Comparison of ENCODE assay signal across 8 cellular contexts in genomic region chr3:136787226-136787793, GRCh38. TPM values are rescaled to one million over a fixed set of nuclear protein-coding genes. Genes with fewer than 3 reads are reported as not detected.
A peak's percentile ranks its signal among the peaks of the same experiment; 100 is the strongest.
DNase-seq lines count a peak whose midpoint lies in the region; ATAC-seq, FAIRE-seq and TF ChIP-seq lines count a peak whose summit lies in the region.

No MANE protein-coding gene starts in this region.

- H3K36me3 ChIP-seq in smooth muscle cell (ENCODE audit: low read depth): no peaks in the 10 kb centered on the region

- DNase-seq in AG09309 (ENCODE audit: low read depth) (no peak), germinal center (ENCODE audit: low spot score) (peak; percentile 8), smooth muscle cell (lab: John Stamatoyannopoulos, UW; ENCODE audit: unreplicated experiment) (no peak), D721Med (ENCODE audit: insufficient read length, low spot score) (no peak)
- peak; percentile 27 for DNase-seq in activated CD4-positive, alpha-beta T cell treated with anti-CD3 and anti-CD28 coated beads, Interleukin-2, amount 10 ng/mL, durations not matched to agents 7 days and 5 days

- no peaks in the 10 kb centered on the region for H3F3A ChIP-seq in smooth muscle cell (ENCODE audit: low read depth)

- H4K20me1 ChIP-seq in smooth muscle cell (ENCODE audit: low read depth): no peaks in the 10 kb centered on the region

- POLR2A ChIA-PET in activated CD4-positive, alpha-beta T cell treated with anti-CD3 and anti-CD28 coated beads, Interleukin-2, amount 10 ng/mL, durations not matched to agents 7 days and 5 days (lab: Charles Lee): interaction anchor here (0.5 kb wide), 1 partner anchor 13 kb away, joined by 3 read pairs; no protein-coding TSS in a partner anchor

- H3K4me3 Mint-ChIP-seq in activated CD4-positive, alpha-beta T cell treated with anti-CD3 and anti-CD28 coated beads, Interleukin-2, amount 10 ng/mL, durations not matched to agents 7 days and 5 days: no peak overlapping the region

- H3K4me1 ChIP-seq in smooth muscle cell (ENCODE audit: low read depth): peaks cover 11% of the 10 kb centered on the region

- peak overlapping the region; percentile 11 for H3K9ac ChIP-seq in smooth muscle cell (ENCODE audit: low read depth)

- H3K4me3 ChIP-seq in AG09309 (ENCODE audit: control insufficient read depth, low read depth, low read length) (peak overlapping the region; percentile 24), smooth muscle cell (peak overlapping the region; percentile 30)

- H3K9me3 Mint-ChIP-seq in activated CD4-positive, alpha-beta T cell treated with anti-CD3 and anti-CD28 coated beads, Interleukin-2, amount 10 ng/mL, durations not matched to agents 7 days and 5 days: no peaks in the 10 kb centered on the region

- ATAC-seq in GM18907 (IDR thresholded peaks at IDR 0.05; ENCODE audit: unreplicated experiment) (peak; percentile 72), HG03196 (IDR thresholded peaks at IDR 0.05; ENCODE audit: unreplicated experiment) (peak; percentile 49), GM19023 (IDR thresholded peaks at IDR 0.05; ENCODE audit: unreplicated experiment) (no peak)

- WGBS in smooth muscle cell (ENCODE audit: low lambda C conversion rate): 83% methylated on average over 3 of the region's 3 CpGs

- H3K4me1 Mint-ChIP-seq in activated CD4-positive, alpha-beta T cell treated with anti-CD3 and anti-CD28 coated beads, Interleukin-2, amount 10 ng/mL, durations not matched to agents 7 days and 5 days: peaks cover 15% of the 10 kb centered on the region

- peak overlapping the region; percentile 20 for H3K27ac Mint-ChIP-seq in activated CD4-positive, alpha-beta T cell treated with anti-CD3 and anti-CD28 coated beads, Interleukin-2, amount 10 ng/mL, durations not matched to agents 7 days and 5 days

- no peak for FAIRE-seq in D721Med (lab: Jason Lieb, UNC)

- no peaks in the 10 kb centered on the region for H3K9me3 ChIP-seq in smooth muscle cell (replicated peaks; ENCODE audit: low read depth)

- H3K36me3 Mint-ChIP-seq in activated CD4-positive, alpha-beta T cell treated with anti-CD3 and anti-CD28 coated beads, Interleukin-2, amount 10 ng/mL, durations not matched to agents 7 days and 5 days (ENCODE audit: low read depth): no peaks in the 10 kb centered on the region

- no peak for TF ChIP-seq CTCF in AG09309 (IDR thresholded peaks at IDR 0.05; ENCODE audit: control insufficient read depth, insufficient read depth, low read depth, low read length, missing control alignments)
- TF ChIP-seq CTCF in smooth muscle cell (IDR thresholded peaks at IDR 0.05; ENCODE audit: borderline replicate concordance, insufficient read depth, poor library complexity, severe bottlenecking): no peak
- no peak for TF ChIP-seq CTCF in D721Med (IDR thresholded peaks at IDR 0.05; ENCODE audit: insufficient read depth, missing control alignments)

- peak overlapping the region; percentile 60 for H3K27ac ChIP-seq in smooth muscle cell (ENCODE audit: low read depth)

- peak overlapping the region; percentile 80 for H3K4me2 ChIP-seq in smooth muscle cell

- H3K27me3 ChIP-seq in smooth muscle cell (ENCODE audit: low read depth): no peaks in the 10 kb centered on the region

- H2AFZ ChIP-seq in smooth muscle cell (ENCODE audit: low read depth): no peak overlapping the region

- H3K79me2 ChIP-seq in smooth muscle cell (ENCODE audit: low read depth): no peaks in the 10 kb centered on the region

- peaks cover under 1% of the 10 kb centered on the region for H3K27me3 Mint-ChIP-seq in activated CD4-positive, alpha-beta T cell treated with anti-CD3 and anti-CD28 coated beads, Interleukin-2, amount 10 ng/mL, durations not matched to agents 7 days and 5 days

- CTCF ChIA-PET in activated CD4-positive, alpha-beta T cell treated with anti-CD3 and anti-CD28 coated beads, Interleukin-2, amount 10 ng/mL, durations not matched to agents 7 days and 5 days (lab: Charles Lee): interaction anchor here (0.6 to 1.8 kb wide), 2 partner anchors 26 to 35 kb away, joined by 4 to 6 read pairs; partner anchors contain the start of gene STAG1

RNA-seq across cellular contexts. Expression of gene SLC35G2, which starts 31.6 kb away (rescaled TPM):
- under 1 TPM in 1 of 2 experiments, not detected in 1; 0.12 TPM for total RNA-seq in activated CD4-positive, alpha-beta T cell treated with anti-CD3 and anti-CD28 coated beads, Interleukin-2, amount 10 ng/mL, durations not matched to agents 7 days and 5 days
- 5.5 and 7.4 TPM in 2 replicates for total RNA-seq in smooth muscle cell
- 5.1 and 5.9 TPM in 2 replicates for polyA plus RNA-seq in smooth muscle cell

RNA-seq across cellular contexts. Expression of gene STAG1, which starts 35.1 kb away (rescaled TPM):
- total RNA-seq in activated CD4-positive, alpha-beta T cell treated with anti-CD3 and anti-CD28 coated beads, Interleukin-2, amount 10 ng/mL, durations not matched to agents 7 days and 5 days: 10 to 100 TPM; 40.9 to 45.7 TPM
- 29.5 and 38.6 TPM in 2 replicates for total RNA-seq in smooth muscle cell
- polyA plus RNA-seq in smooth muscle cell: 10.3 and 14.6 TPM in 2 replicates

Comparison
In these comparisons a context has a peak if more than half of its experiments do, and no peak if none do; other contexts are left out.
1. DNase-seq: peak in activated CD4-positive, alpha-beta T cell treated with anti-CD3 and anti-CD28 coated beads, Interleukin-2, amount 10 ng/mL, durations not matched to agents 7 days and 5 days (single experiment) and germinal center (single experiment); none in AG09309 (single experiment), smooth muscle cell (single experiment) and D721Med (single experiment).